Comparison of ENCODE assay signal across 1 cellular context in genomic region chr2:161173541-161174194, GRCh38.
TF ChIP-seq lines count a peak whose summit lies in the region.

No MANE protein-coding gene starts in this region.

TF ChIP-seq in GM12878, 131 proteins besides CTCF, POLR2A, EP300 and RAD21 (continued from another document):
- TF ChIP-seq MYB (IDR thresholded peaks at IDR 0.05; ENCODE audit: borderline replicate concordance, low read depth, low read length) (no peak), IKZF2 (IDR thresholded peaks at IDR 0.05) (peak in 1 of 2 experiments; percentile 36; a peak in 2 of 4 replicates), SMC3 (IDR thresholded peaks at IDR 0.05; ENCODE audit: borderline replicate concordance, low read length) (no peak), ZSCAN29 (IDR thresholded peaks at IDR 0.05) (no peak), USF2 (IDR thresholded peaks at IDR 0.05; ENCODE audit: borderline replicate concordance, low read depth, low read length) (no peak), BCL11A (IDR thresholded peaks at IDR 0.05; ENCODE audit: low read depth, low read length) (peak; percentile 54; the same call in 1 of the 2 replicates), ZNF217 (IDR thresholded peaks at IDR 0.05) (no peak), SRF (IDR thresholded peaks at IDR 0.05; ENCODE audit: low read depth in 2 of 2, low read length in 2 of 2) (no peak), MTA2 (IDR thresholded peaks at IDR 0.05; ENCODE audit: low read depth) (peak; percentile 91), FOXM1 (IDR thresholded peaks at IDR 0.05; ENCODE audit: low read depth, low read length) (peak; percentile 8; the same call in 1 of the 2 replicates), YY1 (IDR thresholded peaks at IDR 0.05; ENCODE audit: low read depth, low read length) (no peak), TCF3 (IDR thresholded peaks at IDR 0.05; ENCODE audit: borderline replicate concordance, insufficient read depth, low read depth, low read length) (no peak), RB1 (IDR thresholded peaks at IDR 0.05; ENCODE audit: borderline replicate concordance) (no peak), SUPT20H (IDR thresholded peaks at IDR 0.05; ENCODE audit: borderline replicate concordance, control insufficient read depth, low read depth, low read length) (no peak), SPI1 (IDR thresholded peaks at IDR 0.05; ENCODE audit: borderline replicate concordance, insufficient read depth, low read depth, low read length) (peak; percentile 74; the same call in 1 of the 2 replicates), POU2F2 (IDR thresholded peaks at IDR 0.05; ENCODE audit: borderline replicate concordance, low read depth, low read length) (no peak), BACH1 (IDR thresholded peaks at IDR 0.05; ENCODE audit: borderline replicate concordance) (no peak), E4F1 (IDR thresholded peaks at IDR 0.05; ENCODE audit: borderline replicate concordance, partially characterized antibody) (no peak), CEBPB (IDR thresholded peaks at IDR 0.05; ENCODE audit: borderline replicate concordance in 1 of 2, low read depth in 2 of 2, low read length in 2 of 2) (no peak), ZZZ3 (IDR thresholded peaks at IDR 0.05; ENCODE audit: control insufficient read depth, insufficient read length, low read depth) (no peak), MEF2A (IDR thresholded peaks at IDR 0.05; ENCODE audit: insufficient read depth, low read depth, low read length) (no peak)
- TF ChIP-seq, protein P1, sequence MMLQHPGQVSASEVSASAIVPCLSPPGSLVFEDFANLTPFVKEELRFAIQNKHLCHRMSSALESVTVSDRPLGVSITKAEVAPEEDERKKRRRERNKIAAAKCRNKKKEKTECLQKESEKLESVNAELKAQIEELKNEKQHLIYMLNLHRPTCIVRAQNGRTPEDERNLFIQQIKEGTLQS (IDR thresholded peaks at IDR 0.05; ENCODE audit: borderline replicate concordance, extremely low read depth, low read depth, low read length), result no peak
- TF ChIP-seq, protein P2, sequence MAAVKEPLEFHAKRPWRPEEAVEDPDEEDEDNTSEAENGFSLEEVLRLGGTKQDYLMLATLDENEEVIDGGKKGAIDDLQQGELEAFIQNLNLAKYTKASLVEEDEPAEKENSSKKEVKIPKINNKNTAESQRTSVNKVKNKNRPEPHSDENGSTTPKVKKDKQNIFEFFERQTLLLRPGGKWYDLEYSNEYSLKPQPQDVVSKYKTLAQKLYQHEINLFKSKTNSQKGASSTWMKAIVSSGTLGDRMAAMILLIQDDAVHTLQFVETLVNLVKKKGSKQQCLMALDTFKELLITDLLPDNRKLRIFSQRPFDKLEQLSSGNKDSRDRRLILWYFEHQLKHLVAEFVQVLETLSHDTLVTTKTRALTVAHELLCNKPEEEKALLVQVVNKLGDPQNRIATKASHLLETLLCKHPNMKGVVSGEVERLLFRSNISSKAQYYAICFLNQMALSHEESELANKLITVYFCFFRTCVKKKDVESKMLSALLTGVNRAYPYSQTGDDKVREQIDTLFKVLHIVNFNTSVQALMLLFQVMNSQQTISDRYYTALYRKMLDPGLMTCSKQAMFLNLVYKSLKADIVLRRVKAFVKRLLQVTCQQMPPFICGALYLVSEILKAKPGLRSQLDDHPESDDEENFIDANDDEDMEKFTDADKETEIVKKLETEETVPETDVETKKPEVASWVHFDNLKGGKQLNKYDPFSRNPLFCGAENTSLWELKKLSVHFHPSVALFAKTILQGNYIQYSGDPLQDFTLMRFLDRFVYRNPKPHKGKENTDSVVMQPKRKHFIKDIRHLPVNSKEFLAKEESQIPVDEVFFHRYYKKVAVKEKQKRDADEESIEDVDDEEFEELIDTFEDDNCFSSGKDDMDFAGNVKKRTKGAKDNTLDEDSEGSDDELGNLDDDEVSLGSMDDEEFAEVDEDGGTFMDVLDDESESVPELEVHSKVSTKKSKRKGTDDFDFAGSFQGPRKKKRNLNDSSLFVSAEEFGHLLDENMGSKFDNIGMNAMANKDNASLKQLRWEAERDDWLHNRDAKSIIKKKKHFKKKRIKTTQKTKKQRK (IDR thresholded peaks at IDR 0.05; ENCODE audit: low read depth, low read length), result no peak
- TF ChIP-seq, protein P3, sequence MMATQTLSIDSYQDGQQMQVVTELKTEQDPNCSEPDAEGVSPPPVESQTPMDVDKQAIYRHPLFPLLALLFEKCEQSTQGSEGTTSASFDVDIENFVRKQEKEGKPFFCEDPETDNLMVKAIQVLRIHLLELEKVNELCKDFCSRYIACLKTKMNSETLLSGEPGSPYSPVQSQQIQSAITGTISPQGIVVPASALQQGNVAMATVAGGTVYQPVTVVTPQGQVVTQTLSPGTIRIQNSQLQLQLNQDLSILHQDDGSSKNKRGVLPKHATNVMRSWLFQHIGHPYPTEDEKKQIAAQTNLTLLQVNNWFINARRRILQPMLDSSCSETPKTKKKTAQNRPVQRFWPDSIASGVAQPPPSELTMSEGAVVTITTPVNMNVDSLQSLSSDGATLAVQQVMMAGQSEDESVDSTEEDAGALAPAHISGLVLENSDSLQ (IDR thresholded peaks at IDR 0.05), result no peak
- TF ChIP-seq, protein P4, sequence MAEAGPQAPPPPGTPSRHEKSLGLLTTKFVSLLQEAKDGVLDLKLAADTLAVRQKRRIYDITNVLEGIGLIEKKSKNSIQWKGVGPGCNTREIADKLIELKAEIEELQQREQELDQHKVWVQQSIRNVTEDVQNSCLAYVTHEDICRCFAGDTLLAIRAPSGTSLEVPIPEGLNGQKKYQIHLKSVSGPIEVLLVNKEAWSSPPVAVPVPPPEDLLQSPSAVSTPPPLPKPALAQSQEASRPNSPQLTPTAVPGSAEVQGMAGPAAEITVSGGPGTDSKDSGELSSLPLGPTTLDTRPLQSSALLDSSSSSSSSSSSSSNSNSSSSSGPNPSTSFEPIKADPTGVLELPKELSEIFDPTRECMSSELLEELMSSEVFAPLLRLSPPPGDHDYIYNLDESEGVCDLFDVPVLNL (IDR thresholded peaks at IDR 0.05; ENCODE audit: low read depth, low read length), result no peak
